ENCODE assay signal across 19 cellular contexts in the genomic region with DNA sequence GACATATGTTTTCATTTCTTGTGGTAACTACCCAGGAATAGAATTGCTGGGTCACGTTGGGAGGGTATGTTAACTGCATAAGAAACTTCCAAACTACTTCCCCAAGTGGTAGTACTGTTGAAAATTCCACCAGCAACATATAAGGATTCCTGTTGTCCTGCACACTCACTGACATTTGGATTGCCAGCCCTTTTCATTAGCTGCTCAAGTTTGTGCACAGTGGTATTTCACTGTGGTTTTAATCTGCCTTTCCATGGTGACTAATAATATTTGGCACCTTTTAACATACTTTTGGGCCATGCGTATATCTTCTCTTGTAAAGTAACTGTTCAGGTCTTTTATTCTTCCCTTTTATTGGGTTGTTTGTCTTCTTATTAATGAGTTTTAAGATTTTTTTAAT.
DNase-seq lines count a peak whose midpoint lies in the region; ATAC-seq and TF ChIP-seq lines count a peak whose summit lies in the region.
"Had no signal": no experiment of that assay in that cellular context is flagged by ENCODE, and none has a peak within 500 bp of the region (broad histone marks: within the 10 kb centered on the region; RNA-seq: fewer than 3 reads in every experiment).

No MANE protein-coding gene starts in this region.

- H3K27ac ChIP-seq in stomach smooth muscle (ENCODE audit: low read length): peak overlapping the region; percentile 71
- H3K27ac ChIP-seq in naive thymus-derived CD4-positive, alpha-beta T cell (ENCODE audit: low read depth, low read length): no peak overlapping the region
- H3K27ac ChIP-seq: coronary artery, lower lobe of right lung, parathyroid adenoma had no signal

- peaks cover 0 to 9% (median 0%) of the 10 kb centered on the region in 7 donors for H3K4me1 Mint-ChIP-seq in naive thymus-derived CD4-positive, alpha-beta T cell

- DNase-seq in GM04504 (ENCODE audit: low read depth) (peak; percentile 75), astrocyte of the cerebellum (ENCODE audit: low read depth) (peak; percentile 74), left cardiac atrium (no peak), OCI-M1 (lab: John Stamatoyannopoulos, UW) (no peak), anterior cingulate cortex (lab: John Stamatoyannopoulos, UW) (no peak)
- DNase-seq in central memory CD4-positive, alpha-beta T cell: no peak
- DNase-seq in naive thymus-derived CD4-positive, alpha-beta T cell: no peak
- DNase-seq: activated CD4-positive, alpha-beta memory T cell treated with anti-CD3 and anti-CD28 coated beads for 36 hours; activated gamma-delta T cell; DMS 273 treated with DMSO at 0.1 percent for 48 hours; KBM-7; lower lobe of right lung; NCI-H2081; stimulated activated CD4-positive, alpha-beta T cell treated with anti-CD3 and anti-CD28 coated beads, Interleukin-4, amount 100 ng/mL, for 1 hour; stimulated activated naive CD4-positive, alpha-beta T cell treated with Interleukin-2 at 50 U/mL for 16 hours; T-helper 2 cell had no signal

- no peak overlapping the region for H3K4me3 Mint-ChIP-seq in naive thymus-derived CD4-positive, alpha-beta T cell
- H3K4me3 Mint-ChIP-seq: activated CD4-positive, alpha-beta memory T cell treated with anti-CD3 and anti-CD28 coated beads for 36 hours had no signal

- H3K9me3 Mint-ChIP-seq in naive thymus-derived CD4-positive, alpha-beta T cell: no peaks in the 10 kb centered on the region
- H3K9me3 Mint-ChIP-seq: activated CD4-positive, alpha-beta memory T cell treated with anti-CD3 and anti-CD28 coated beads for 36 hours had no signal

- H3K36me3 Mint-ChIP-seq in naive thymus-derived CD4-positive, alpha-beta T cell: no peaks in the 10 kb centered on the region
- H3K36me3 Mint-ChIP-seq: activated CD4-positive, alpha-beta memory T cell treated with anti-CD3 and anti-CD28 coated beads for 36 hours had no signal

- no peak overlapping the region for H3K27ac Mint-ChIP-seq in naive thymus-derived CD4-positive, alpha-beta T cell
- H3K27ac Mint-ChIP-seq: activated CD4-positive, alpha-beta memory T cell treated with anti-CD3 and anti-CD28 coated beads for 36 hours had no signal

- H3K9ac ChIP-seq in stomach smooth muscle (ENCODE audit: low read length in 2 of 2): no peak overlapping the region
- H3K9ac ChIP-seq: parathyroid adenoma had no signal

- no peaks in the 10 kb centered on the region for H3K36me3 ChIP-seq in stomach smooth muscle (ENCODE audit: control insufficient read depth in 2 of 2, insufficient read depth in 2 of 2, low read length in 2 of 2)
- no peaks in the 10 kb centered on the region for H3K36me3 ChIP-seq in naive thymus-derived CD4-positive, alpha-beta T cell (ENCODE audit: control insufficient read depth in 2 of 3, insufficient read depth in 3 of 3, low read length in 3 of 3)
- H3K36me3 ChIP-seq: lower lobe of right lung had no signal

- peaks cover 52% of the 10 kb centered on the region for H3K4me1 ChIP-seq in stomach smooth muscle (ENCODE audit: control insufficient read depth, insufficient read depth, low read length)
- no peaks in the 10 kb centered on the region for H3K4me1 ChIP-seq in naive thymus-derived CD4-positive, alpha-beta T cell (ENCODE audit: control insufficient read depth in 2 of 2, insufficient read depth in 2 of 2, low read length in 2 of 2)
- H3K4me1 ChIP-seq: parathyroid adenoma had no signal

- no peaks in the 10 kb centered on the region for H3K9me3 ChIP-seq in stomach smooth muscle (ENCODE audit: control insufficient read depth in 2 of 2, low read length in 2 of 2)
- no peaks in the 10 kb centered on the region for H3K9me3 ChIP-seq in naive thymus-derived CD4-positive, alpha-beta T cell (ENCODE audit: control insufficient read depth in 2 of 3, low read length in 3 of 3)
- H3K9me3 ChIP-seq: lower lobe of right lung had no signal

- peak; percentile 53 to 80 for ATAC-seq in left cardiac atrium
- ATAC-seq in naive thymus-derived CD4-positive, alpha-beta T cell: no peak
- ATAC-seq: lower lobe of right lung had no signal

- intact Hi-C loops in left cardiac atrium (cut with DNase I): no loop called here
- intact Hi-C loops in naive thymus-derived CD4-positive, alpha-beta T cell (cut with micrococcal nuclease): no loop called here

- in situ Hi-C loops in astrocyte of the cerebellum (cut with HindIII; ENCODE audit: low sequenced_read_pairs): no loop called here

- TF ChIP-seq CTCF in astrocyte of the cerebellum (IDR thresholded peaks at IDR 0.05; ENCODE audit: low read depth, low read length, missing control alignments): no peak

- no peaks in the 10 kb centered on the region for H3K27me3 ChIP-seq in stomach smooth muscle (ENCODE audit: control insufficient read depth in 1 of 2, insufficient read depth in 2 of 2, low read length in 2 of 2)
- H3K27me3 ChIP-seq in naive thymus-derived CD4-positive, alpha-beta T cell (ENCODE audit: control insufficient read depth in 2 of 2, insufficient read depth in 2 of 2, low read length in 2 of 2): no peaks in the 10 kb centered on the region

- no peak overlapping the region for H3K4me3 ChIP-seq in astrocyte of the cerebellum (ENCODE audit: low read depth, low read length)
- no peak overlapping the region for H3K4me3 ChIP-seq in stomach smooth muscle (ENCODE audit: low read length in 2 of 2)
- no peak overlapping the region for H3K4me3 ChIP-seq in naive thymus-derived CD4-positive, alpha-beta T cell (ENCODE audit: low read length)
- H3K4me3 ChIP-seq: coronary artery, lower lobe of right lung had no signal

- POLR2A ChIA-PET in naive thymus-derived CD4-positive, alpha-beta T cell (lab: Charles Lee): no interaction called here

- CTCF ChIA-PET in naive thymus-derived CD4-positive, alpha-beta T cell (lab: Charles Lee): no interaction called here

- H3K27me3 Mint-ChIP-seq in naive thymus-derived CD4-positive, alpha-beta T cell: peaks cover 0 to 10% (median 0%) of the 10 kb centered on the region in 5 donors
- H3K27me3 Mint-ChIP-seq: activated CD4-positive, alpha-beta memory T cell treated with anti-CD3 and anti-CD28 coated beads for 36 hours had no signal

Comparison
In these comparisons a context has a peak if more than half of its experiments do, and no peak if none do; other contexts are left out.
1. DNase-seq: peak in GM04504 (single experiment) and astrocyte of the cerebellum (single experiment); none in left cardiac atrium (single experiment), central memory CD4-positive, alpha-beta T cell (single experiment), OCI-M1 (single experiment), naive thymus-derived CD4-positive, alpha-beta T cell (0 of 9) and anterior cingulate cortex (0 of 58).